ENCODE assay signal across 8 cellular contexts in genomic region chr16:10876799-10877341, GRCh38. TPM values are rescaled to one million over a fixed set of nuclear protein-coding genes. Genes with fewer than 3 reads are reported as not detected.
DNase-seq lines count a peak whose midpoint lies in the region; ATAC-seq and TF ChIP-seq lines count a peak whose summit lies in the region.

CIITA (plus strand) TSS chr16:10877202; CDS start chr16:10877331, 129 bp downstream.

- H3K4me3 ChIP-seq in ACC112 (ENCODE audit: low read depth, low read length) = no peak within 1 kb of the TSS
- H3K4me3 ChIP-seq in heart right ventricle = peak within 1 kb of the TSS in 6 of 10 donors; percentile 71 to 80 (median 73)

- H3K27ac ChIP-seq in ACC112 (ENCODE audit: low read depth, low read length) = peak within 1 kb of the TSS; percentile 46; the same call in 1 of the 2 replicates
- H3K27ac ChIP-seq in heart right ventricle = peak within 1 kb of the TSS in 6 of 10 donors; percentile 20 to 88 (median 76)

- H3K27ac Mint-ChIP-seq in activated T-helper 17 cell treated with anti-CD3 and anti-CD28 coated beads, Interleukin-2, amount 50 U/mL, for 72 hours = no peak within 1 kb of the TSS

- WGBS in heart right ventricle, 2 donors = 53 to 58% methylated on average over 9 of the region's 9 CpGs

- ATAC-seq in GM18519 (IDR thresholded peaks at IDR 0.05; ENCODE audit: low FRiP score, unreplicated experiment) = peak; percentile 40
- ATAC-seq in HG02884 (IDR thresholded peaks at IDR 0.05; ENCODE audit: unreplicated experiment) = peak; percentile 51
- ATAC-seq in activated T-helper 17 cell treated with anti-CD3 and anti-CD28 coated beads, Interleukin-2, amount 50 U/mL, for 72 hours (replicated peaks) = peak; percentile 36
- peak in 7 of 8 donors; percentile 33 to 59 (median 51) for ATAC-seq in heart right ventricle

- no peaks in the 10 kb centered on the region for H3K9me3 ChIP-seq in heart right ventricle

- H3K4me1 Mint-ChIP-seq in activated T-helper 17 cell treated with anti-CD3 and anti-CD28 coated beads, Interleukin-2, amount 50 U/mL, for 72 hours = peaks cover 48% of the 10 kb centered on the region

- peak; percentile 98 to 99 for DNase-seq in NOMO-1 (lab: John Stamatoyannopoulos, UW; ENCODE audit: unreplicated experiment in 2 of 2)
- DNase-seq in heart right ventricle = peak; percentile 65 to 73
- DNase-seq in stimulated activated CD4-positive, alpha-beta T cell treated with anti-CD3 and anti-CD28 coated beads, Interleukin-1b, Interleukin-23, amount 100 ng/mL, for 48 hours = peak; percentile 55
- DNase-seq in NCI-H2171 (lab: John Stamatoyannopoulos, UW) = no peak

- intact Hi-C loops in heart right ventricle (cut with DNase I) = loop anchor here in 2 of 10 donors (5.0 kb wide), 2 partner anchors 40 to 50 kb away; no protein-coding TSS in a partner anchor

- no peak within 1 kb of the TSS for H2AFZ ChIP-seq in ACC112 (ENCODE audit: low read length, unreplicated experiment)

- no peaks in the 10 kb centered on the region for H3K79me2 ChIP-seq in ACC112 (ENCODE audit: control insufficient read depth, insufficient read depth, low read length, unreplicated experiment)

- H3K4me1 ChIP-seq in ACC112 (ENCODE audit: control insufficient read depth, insufficient read depth, low read length, unreplicated experiment) (peaks cover 25% of the 10 kb centered on the region), heart right ventricle (peaks cover 4 to 69% (median 22%) of the 10 kb centered on the region in 9 donors)

- H3K27me3 ChIP-seq in ACC112 (ENCODE audit: insufficient read depth, low read length) = peaks cover 4% of the 10 kb centered on the region; the same call in 1 of the 2 replicates
- peaks cover 0 to 39% (median 20%) of the 10 kb centered on the region in 7 donors for H3K27me3 ChIP-seq in heart right ventricle

- H3K9me3 Mint-ChIP-seq in activated T-helper 17 cell treated with anti-CD3 and anti-CD28 coated beads, Interleukin-2, amount 50 U/mL, for 72 hours = no peaks in the 10 kb centered on the region

- H3K4me3 Mint-ChIP-seq in activated T-helper 17 cell treated with anti-CD3 and anti-CD28 coated beads, Interleukin-2, amount 50 U/mL, for 72 hours = peak within 1 kb of the TSS; percentile 77

- H3K27me3 Mint-ChIP-seq in activated T-helper 17 cell treated with anti-CD3 and anti-CD28 coated beads, Interleukin-2, amount 50 U/mL, for 72 hours = peaks cover 47% of the 10 kb centered on the region

- TF ChIP-seq CTCF in heart right ventricle (IDR thresholded peaks at IDR 0.05) = no peak

- no peaks in the 10 kb centered on the region for H3K36me3 ChIP-seq in ACC112 (ENCODE audit: insufficient read depth, low read length)
- H3K36me3 ChIP-seq in heart right ventricle = no peaks in the 10 kb centered on the region

- H3K36me3 Mint-ChIP-seq in activated T-helper 17 cell treated with anti-CD3 and anti-CD28 coated beads, Interleukin-2, amount 50 U/mL, for 72 hours (ENCODE audit: low read depth) = no peaks in the 10 kb centered on the region

RNA-seq across cellular contexts. Expression of gene CIITA, which starts in this region (rescaled TPM):
- total RNA-seq in activated T-helper 17 cell treated with anti-CD3 and anti-CD28 coated beads, Interleukin-2, amount 50 U/mL, for 72 hours = 10 to 100 TPM in 1 of 2 donors, 1 to 10 TPM in 1; 8.6 to 64.2 TPM
- 10 to 100 TPM in 3 of 10 donors, 1 to 10 TPM in 7; 5.1 to 50.8 (median 8.7) TPM for total RNA-seq in heart right ventricle
- polyA plus RNA-seq in heart right ventricle = 10 to 100 TPM in 1 of 2 donors, 1 to 10 TPM in 1; 2.1 to 25.3 TPM
